ENCODE assay signal across 8 cellular contexts in the genomic region with DNA sequence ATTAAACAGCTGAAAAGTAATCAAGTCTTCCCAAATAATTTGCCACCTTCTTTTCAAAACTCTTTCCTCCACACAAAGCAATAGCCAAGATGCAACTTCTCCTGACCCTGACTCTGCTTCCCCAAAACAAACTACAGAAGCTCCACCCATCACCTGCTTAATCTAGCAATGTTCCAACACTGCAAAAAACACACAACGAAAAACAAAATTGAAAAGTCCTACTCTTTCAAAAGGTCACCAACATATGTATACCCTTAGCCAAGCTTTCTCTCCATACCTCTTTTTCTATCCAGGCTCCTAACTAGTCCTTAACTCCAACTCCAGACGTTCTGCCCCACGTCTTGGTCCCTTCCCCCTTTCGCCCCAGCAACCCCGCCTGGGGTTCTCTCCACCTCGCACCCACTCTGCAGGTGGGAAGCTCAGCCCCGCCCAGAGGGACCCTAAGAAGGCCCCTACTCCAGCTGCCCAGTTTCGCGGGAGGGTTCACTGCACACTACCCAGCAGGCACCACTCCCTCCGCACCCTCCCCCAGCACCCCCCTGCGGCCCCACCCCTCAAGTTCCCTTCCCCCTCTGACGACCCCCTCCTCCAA. TPM values are rescaled to one million over a fixed set of nuclear protein-coding genes. Genes with fewer than 3 reads are reported as not detected.
DNase-seq lines count a peak whose midpoint lies in the region; ATAC-seq lines count a peak whose summit lies in the region.

No MANE protein-coding gene starts in this region.

- peak overlapping the region; percentile 98 for H2BK120ac ChIP-seq in trophoblast cell (ENCODE audit: insufficient read depth, low read length, poor library complexity)

- H3K14ac ChIP-seq in trophoblast cell (ENCODE audit: low read length): peak overlapping the region; percentile 99

- peak overlapping the region in 6 of 7 donors; percentile 10 to 99 (median 66) for H3K27ac Mint-ChIP-seq in CD4-positive, alpha-beta memory T cell
- peak overlapping the region; percentile 98 for H3K27ac Mint-ChIP-seq in activated T-cell treated with anti-CD3 and anti-CD28 coated beads, Interleukin-2, amount 50 U/mL, for 24 hours

- H3K4me2 ChIP-seq in trophoblast cell (ENCODE audit: low read length): peak overlapping the region; percentile 92

- no peaks in the 10 kb centered on the region for H3K9me3 ChIP-seq in CD4-positive, alpha-beta memory T cell (ENCODE audit: control insufficient read depth in 1 of 2, low read length in 2 of 2)
- no peaks in the 10 kb centered on the region for H3K9me3 ChIP-seq in trophoblast cell (ENCODE audit: insufficient read depth, low read depth, low read length)

- H3K79me2 ChIP-seq in trophoblast cell (ENCODE audit: control insufficient read depth, insufficient read depth, low read length, poor library complexity): peaks cover 19% of the 10 kb centered on the region

- peak overlapping the region; percentile 95 for H4K8ac ChIP-seq in trophoblast cell (ENCODE audit: low read depth, low read length)

- DNase-seq in CD4-positive, alpha-beta memory T cell: peak in 1 of 5 donors; percentile 3
- DNase-seq in Kasumi-1 (lab: John Stamatoyannopoulos, UW) (peak; percentile 36 to 54), germinal center (ENCODE audit: low spot score) (peak; percentile 66), trophoblast cell (peak in 1 of 2 donors; percentile 7), amniotic stem cell (lab: John Stamatoyannopoulos, UW) (no peak)
- no peak for DNase-seq in activated T-cell treated with anti-CD3 and anti-CD28 coated beads, Interleukin-2, amount 50 U/mL, for 24 hours

- peak overlapping the region; percentile 88 for H2BK5ac ChIP-seq in trophoblast cell (ENCODE audit: low read depth, low read length, poor library complexity)

- H3K36me3 ChIP-seq in CD4-positive, alpha-beta memory T cell (ENCODE audit: insufficient read depth, low read length): no peaks in the 10 kb centered on the region
- peaks cover 0 to 4% of the 10 kb centered on the region in 2 experiments for H3K36me3 ChIP-seq in trophoblast cell (ENCODE audit: control insufficient read depth in 1 of 2, insufficient read depth in 2 of 2, low read length in 2 of 2)

- H3K27ac ChIP-seq in CD4-positive, alpha-beta memory T cell (ENCODE audit: low read depth, low read length): peak overlapping the region; percentile 80
- peak overlapping the region; percentile 91 for H3K27ac ChIP-seq in trophoblast cell (ENCODE audit: low read depth, low read length)

- H2AFZ ChIP-seq in trophoblast cell (ENCODE audit: insufficient read depth, low read length, poor library complexity): peak overlapping the region; percentile 86

- H3K4me3 ChIP-seq in CD4-positive, alpha-beta memory T cell (ENCODE audit: low read length in 2 of 2): peak overlapping the region; percentile 45 to 93
- peak overlapping the region; percentile 100 for H3K4me3 ChIP-seq in trophoblast cell (ENCODE audit: low read depth, low read length)

- H3K9ac ChIP-seq in trophoblast cell (ENCODE audit: low read length): peak overlapping the region; percentile 94

- H2BK12ac ChIP-seq in trophoblast cell (ENCODE audit: low read length): no peak overlapping the region

- CTCF ChIA-PET in CD4-positive, alpha-beta memory T cell (lab: Charles Lee; ENCODE audit: partially characterized antibody): interaction anchor here (1.8 to 2.9 kb wide), 2 partner anchors 103 to 110 kb away, joined by 4 to 11 read pairs; no protein-coding TSS in a partner anchor

- intact Hi-C loops in CD4-positive, alpha-beta memory T cell (cut with micrococcal nuclease): loop anchor here (1.0 to 5.0 kb wide), 4 partner anchors 81 to 289 kb away; partner anchors contain the start of genes FAM110A, RBCK1, TBC1D20 and ZCCHC3

- H3K27me3 Mint-ChIP-seq in CD4-positive, alpha-beta memory T cell: peaks cover 0 to 5% of the 10 kb centered on the region in 2 donors
- no peaks in the 10 kb centered on the region for H3K27me3 Mint-ChIP-seq in activated T-cell treated with anti-CD3 and anti-CD28 coated beads, Interleukin-2, amount 50 U/mL, for 24 hours

- peak overlapping the region; percentile 85 to 100 (median 92) for H3K4me3 Mint-ChIP-seq in CD4-positive, alpha-beta memory T cell
- H3K4me3 Mint-ChIP-seq in activated T-cell treated with anti-CD3 and anti-CD28 coated beads, Interleukin-2, amount 50 U/mL, for 24 hours: peak overlapping the region; percentile 87

- H3K79me1 ChIP-seq in trophoblast cell (ENCODE audit: low read length): peaks cover 6% of the 10 kb centered on the region

- POLR2A ChIA-PET in CD4-positive, alpha-beta memory T cell (lab: Charles Lee; ENCODE audit: partially characterized antibody): interaction anchor here (0.6 to 2.6 kb wide), 9 partner anchors 34 to 1560 kb away, joined by 3 to 13 read pairs (median 4); partner anchors contain the start of genes FAM110A, SOX12 and TBC1D20

- peaks cover 57% of the 10 kb centered on the region for H3K4me1 ChIP-seq in CD4-positive, alpha-beta memory T cell (ENCODE audit: insufficient read depth, low read length)
- peaks cover 0 to 10% of the 10 kb centered on the region in 2 experiments for H3K4me1 ChIP-seq in trophoblast cell (ENCODE audit: control insufficient read depth in 1 of 2, insufficient read depth in 2 of 2, low read length in 2 of 2)

- peaks cover 35 to 63% (median 50%) of the 10 kb centered on the region in 4 donors for H3K4me1 Mint-ChIP-seq in CD4-positive, alpha-beta memory T cell
- H3K4me1 Mint-ChIP-seq in activated T-cell treated with anti-CD3 and anti-CD28 coated beads, Interleukin-2, amount 50 U/mL, for 24 hours (ENCODE audit: low read depth): peaks cover 61% of the 10 kb centered on the region

- peak overlapping the region; percentile 92 for H3K18ac ChIP-seq in trophoblast cell (ENCODE audit: low read length)

- peaks cover 0 to 3% (median 0%) of the 10 kb centered on the region in 8 donors for H3K9me3 Mint-ChIP-seq in CD4-positive, alpha-beta memory T cell
- H3K9me3 Mint-ChIP-seq in activated T-cell treated with anti-CD3 and anti-CD28 coated beads, Interleukin-2, amount 50 U/mL, for 24 hours: peaks cover 6% of the 10 kb centered on the region

- peak overlapping the region; percentile 100 for H4K12ac ChIP-seq in trophoblast cell (ENCODE audit: low read depth, low read length)

- H4K91ac ChIP-seq in trophoblast cell (ENCODE audit: low read depth, low read length): peak overlapping the region; percentile 96

- ATAC-seq in GM21381 (IDR thresholded peaks at IDR 0.05; ENCODE audit: unreplicated experiment) (peak; percentile 11), GM18861 (IDR thresholded peaks at IDR 0.05; ENCODE audit: unreplicated experiment) (no peak)

- WGBS in trophoblast cell (ENCODE audit: extremely low coverage, insufficient coverage, insufficient read length): no CpG with 5 or more reads among the region's 12 CpGs

- peak overlapping the region; percentile 99 for H2AK5ac ChIP-seq in trophoblast cell (ENCODE audit: low read length)

- H3K27me3 ChIP-seq in CD4-positive, alpha-beta memory T cell (ENCODE audit: insufficient read depth, low read length): no peaks in the 10 kb centered on the region
- no peaks in the 10 kb centered on the region for H3K27me3 ChIP-seq in trophoblast cell (ENCODE audit: insufficient read depth, low read length)

- H3K36me3 Mint-ChIP-seq in CD4-positive, alpha-beta memory T cell: peaks cover 10 to 19% of the 10 kb centered on the region in 2 donors
- peaks cover 52% of the 10 kb centered on the region for H3K36me3 Mint-ChIP-seq in activated T-cell treated with anti-CD3 and anti-CD28 coated beads, Interleukin-2, amount 50 U/mL, for 24 hours (ENCODE audit: low read depth)

- H3K23ac ChIP-seq in trophoblast cell (ENCODE audit: low read length): no peak overlapping the region

- H3K4ac ChIP-seq in trophoblast cell (ENCODE audit: low read depth, low read length): peak overlapping the region; percentile 100

RNA-seq across cellular contexts. Expression of gene CSNK2A1, which starts 0.7 kb away (rescaled TPM):
- total RNA-seq in CD4-positive, alpha-beta memory T cell: 10 to 100 TPM; 81.6 to 87.8 TPM
- 10 to 100 TPM; 45.2 to 48.2 TPM for polyA plus RNA-seq in CD4-positive, alpha-beta memory T cell
- polyA plus RNA-seq in trophoblast cell (2013): 150 and 154 TPM in 2 replicates

Comparison
In these comparisons a context has a peak if more than half of its experiments do, and no peak if none do; other contexts are left out.
1. DNase-seq: peak in Kasumi-1 (2 of 2) and germinal center (single experiment); none in activated T-cell treated with anti-CD3 and anti-CD28 coated beads, Interleukin-2, amount 50 U/mL, for 24 hours (single experiment) and amniotic stem cell (single experiment).